ENCODE assay signal across 2 cellular contexts in genomic region chr1:152388889-152389288, GRCh38.
TF ChIP-seq lines count a peak whose summit lies in the region.

No MANE protein-coding gene starts in this region.

TF ChIP-seq in HepG2, 621 proteins besides CTCF, POLR2A, EP300 and RAD21:
- TF ChIP-seq TEAD2 (CRISPR knock-in tag; IDR thresholded peaks at IDR 0.05) = no peak
- TF ChIP-seq ZNF101 (CRISPR knock-in tag; IDR thresholded peaks at IDR 0.05; ENCODE audit: borderline replicate concordance, low read depth) = no peak
- no peak for TF ChIP-seq ZZZ3 (CRISPR knock-in tag; IDR thresholded peaks at IDR 0.05; ENCODE audit: borderline replicate concordance)
- TF ChIP-seq CEBPB (IDR thresholded peaks at IDR 0.05; ENCODE audit: borderline replicate concordance, low read depth, low read length) = peak; percentile 71

TF ChIP-seq in H1, 55 proteins besides CTCF, POLR2A, EP300 and RAD21:
- no peak for TF ChIP-seq JUN (IDR thresholded peaks at IDR 0.05; ENCODE audit: low read depth, low read length)
- TF ChIP-seq CEBPB (IDR thresholded peaks at IDR 0.05; ENCODE audit: low read depth, low read length) = peak; percentile 47; the same call in 1 of the 2 replicates
- TF ChIP-seq FOSL1 (IDR thresholded peaks at IDR 0.05; ENCODE audit: insufficient read depth, low read depth, low read length) = no peak
